Comparison of ENCODE assay signal across 1 cellular context in the genomic region with DNA sequence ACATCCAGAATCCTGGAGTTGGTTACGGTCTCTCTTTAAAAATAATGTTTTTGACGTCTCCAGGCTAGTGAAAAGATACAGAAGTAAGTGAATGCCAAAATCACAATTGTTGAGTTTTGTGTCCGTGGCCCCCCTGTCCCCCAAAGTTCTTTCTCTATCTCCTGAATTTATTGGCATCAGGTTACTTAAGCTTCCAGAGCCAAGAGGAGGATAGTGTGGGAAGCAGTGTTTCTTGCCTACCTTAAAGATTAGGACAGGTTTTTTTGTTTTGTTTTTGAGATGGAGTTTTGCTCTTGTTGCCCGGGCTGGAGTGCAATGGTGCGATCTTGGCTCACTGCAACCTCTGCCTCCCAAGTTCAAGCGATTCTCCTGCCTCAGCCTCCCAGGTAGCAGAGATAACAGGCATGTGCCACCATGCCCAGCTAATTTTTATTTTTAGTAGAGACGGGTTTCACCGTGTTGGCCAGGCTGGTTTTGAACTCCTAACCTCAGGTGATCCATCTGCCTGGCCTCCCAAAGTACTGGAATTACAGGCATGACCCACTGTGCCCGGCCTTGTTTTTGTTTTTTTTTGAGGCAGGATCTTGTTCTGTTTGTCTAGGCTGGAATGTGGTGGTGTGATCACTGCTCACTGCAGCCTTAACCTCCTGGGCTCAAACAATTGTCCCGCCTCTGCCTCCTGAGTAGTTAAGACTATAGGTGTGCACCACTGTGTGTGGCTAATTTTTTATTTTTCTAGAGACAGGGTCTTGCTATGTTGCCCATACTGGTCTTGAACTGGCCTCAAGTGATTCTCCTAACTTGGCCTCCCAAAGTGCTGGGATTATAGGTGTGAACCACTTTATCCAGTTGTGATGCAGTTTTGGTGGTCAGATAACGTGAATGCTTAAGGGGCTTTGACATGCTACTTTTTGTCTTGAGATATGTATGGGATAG.
TF ChIP-seq lines count a peak whose summit lies in the region.

No MANE protein-coding gene starts in this region.

TF ChIP-seq in HepG2, 621 proteins besides CTCF, POLR2A, EP300 and RAD21 (continued from another document and continues in another):
- TF ChIP-seq, protein P1, sequence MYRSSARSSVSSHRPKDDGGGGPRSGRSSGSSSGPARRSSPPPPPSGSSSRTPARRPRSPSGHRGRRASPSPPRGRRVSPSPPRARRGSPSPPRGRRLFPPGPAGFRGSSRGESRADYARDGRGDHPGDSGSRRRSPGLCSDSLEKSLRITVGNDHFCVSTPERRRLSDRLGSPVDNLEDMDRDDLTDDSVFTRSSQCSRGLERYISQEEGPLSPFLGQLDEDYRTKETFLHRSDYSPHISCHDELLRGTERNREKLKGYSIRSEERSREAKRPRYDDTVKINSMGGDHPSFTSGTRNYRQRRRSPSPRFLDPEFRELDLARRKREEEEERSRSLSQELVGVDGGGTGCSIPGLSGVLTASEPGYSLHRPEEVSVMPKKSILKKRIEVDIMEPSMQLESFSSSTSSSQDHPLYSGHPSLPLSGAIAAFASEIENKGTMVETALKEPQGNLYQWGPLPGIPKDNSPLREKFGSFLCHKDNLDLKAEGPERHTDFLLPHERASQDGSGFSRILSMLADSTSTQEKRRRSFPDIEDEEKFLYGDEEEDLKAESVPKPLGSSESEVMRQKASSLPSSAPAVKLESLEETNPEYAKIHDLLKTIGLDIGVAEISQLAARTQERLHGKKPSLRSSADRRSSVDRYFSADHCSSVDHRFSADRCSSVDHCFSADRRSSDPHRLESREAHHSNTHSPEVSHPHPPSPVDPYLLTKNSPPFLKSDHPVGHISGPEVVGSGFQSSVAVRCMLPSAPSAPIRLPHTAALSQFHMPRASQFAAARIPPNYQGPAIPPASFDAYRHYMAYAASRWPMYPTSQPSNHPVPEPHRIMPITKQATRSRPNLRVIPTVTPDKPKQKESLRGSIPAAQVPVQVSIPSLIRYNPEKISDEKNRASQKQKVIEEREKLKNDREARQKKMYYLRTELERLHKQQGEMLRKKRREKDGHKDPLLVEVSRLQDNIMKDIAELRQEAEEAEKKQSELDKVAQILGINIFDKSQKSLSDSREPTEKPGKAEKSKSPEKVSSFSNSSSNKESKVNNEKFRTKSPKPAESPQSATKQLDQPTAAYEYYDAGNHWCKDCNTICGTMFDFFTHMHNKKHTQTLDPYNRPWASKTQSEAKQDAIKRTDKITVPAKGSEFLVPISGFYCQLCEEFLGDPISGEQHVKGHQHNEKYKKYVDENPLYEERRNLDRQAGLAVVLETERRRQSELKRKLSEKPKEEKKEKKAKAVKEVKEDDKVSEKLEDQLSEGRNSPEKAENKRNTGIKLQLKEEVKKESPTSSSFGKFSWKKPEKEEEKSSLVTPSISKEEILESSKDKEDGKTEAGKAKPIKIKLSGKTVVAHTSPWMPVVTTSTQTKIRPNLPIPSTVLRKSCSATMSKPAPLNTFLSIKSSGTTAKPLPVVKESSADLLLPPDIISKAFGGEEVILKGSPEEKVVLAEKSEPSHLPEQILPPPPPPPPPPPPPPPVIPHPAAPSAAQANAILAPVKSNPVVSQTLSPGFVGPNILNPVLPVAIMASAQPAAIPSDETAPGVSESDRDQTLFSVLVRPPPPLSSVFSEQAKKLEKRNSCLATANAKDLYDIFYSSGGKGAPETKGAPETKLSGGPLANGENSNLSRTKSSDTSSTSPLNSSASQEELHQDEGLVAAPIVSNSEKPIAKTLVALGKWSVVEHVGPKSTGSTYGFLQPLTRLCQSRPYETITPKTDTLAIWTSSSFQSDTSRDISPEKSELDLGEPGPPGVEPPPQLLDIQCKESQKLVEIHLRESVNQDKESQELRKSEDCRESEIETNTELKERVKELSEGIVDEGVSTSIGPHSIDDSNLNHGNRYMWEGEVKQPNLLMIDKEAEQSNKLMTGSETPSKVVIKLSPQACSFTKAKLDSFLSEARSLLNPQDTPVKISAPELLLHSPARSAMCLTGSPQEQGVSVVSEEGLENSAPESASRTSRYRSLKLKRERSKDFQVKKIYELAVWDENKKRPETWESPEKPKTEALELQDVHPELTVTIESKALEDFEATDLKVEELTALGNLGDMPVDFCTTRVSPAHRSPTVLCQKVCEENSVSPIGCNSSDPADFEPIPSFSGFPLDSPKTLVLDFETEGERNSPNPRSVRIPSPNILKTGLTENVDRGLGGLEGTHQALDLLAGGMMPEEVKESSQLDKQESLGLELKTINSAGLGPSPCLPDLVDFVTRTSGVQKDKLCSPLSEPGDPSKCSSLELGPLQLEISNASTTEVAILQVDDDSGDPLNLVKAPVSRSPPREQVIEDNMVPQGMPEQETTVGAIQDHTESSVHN (CRISPR knock-in tag; IDR thresholded peaks at IDR 0.05), result peak; percentile 56; the same call in 1 of the 2 replicates
- TF ChIP-seq ZNF605 (CRISPR knock-in tag; IDR thresholded peaks at IDR 0.05) (peak; percentile 57; the same call in 1 of the 2 replicates), SMAD1 (CRISPR knock-in tag; IDR thresholded peaks at IDR 0.05; ENCODE audit: borderline replicate concordance, low read depth) (0 out of 2 replicates have a peak, but pooled peaks have one; percentile 41), MED1 (CRISPR knock-in tag; IDR thresholded peaks at IDR 0.05) (peak; percentile 53), ZNF556 (CRISPR knock-in tag; IDR thresholded peaks at IDR 0.05; ENCODE audit: borderline replicate concordance) (0 out of 2 replicates have a peak, but pooled peaks have one; percentile 36), FOSL1 (CRISPR knock-in tag; IDR thresholded peaks at IDR 0.05; ENCODE audit: borderline replicate concordance) (no peak), ZBTB38 (CRISPR knock-in tag; IDR thresholded peaks at IDR 0.05) (peak; percentile 68), ZNF138 (CRISPR knock-in tag; IDR thresholded peaks at IDR 0.05; ENCODE audit: low read depth) (0 out of 2 replicates have a peak, but pooled peaks have one; percentile 16), SOX13 (IDR thresholded peaks at IDR 0.05) (no peak), SOX13 (CRISPR knock-in tag; conservative IDR thresholded peaks at IDR 0.05 in 1 of 2, IDR thresholded peaks at IDR 0.05 in 1 of 2) (peak in 1 of 2 experiments; percentile 48; a peak in 1 of 4 replicates), ZXDC (CRISPR knock-in tag; IDR thresholded peaks at IDR 0.05) (no peak), MTA1 (CRISPR knock-in tag; IDR thresholded peaks at IDR 0.05; ENCODE audit: borderline replicate concordance) (0 out of 2 replicates have a peak, but pooled peaks have one; percentile 28), ZSCAN25 (CRISPR knock-in tag; IDR thresholded peaks at IDR 0.05) (no peak), ZNF788 (CRISPR knock-in tag; IDR thresholded peaks at IDR 0.05; ENCODE audit: borderline replicate concordance) (peak; percentile 20; the same call in 1 of the 2 replicates), MXI1 (IDR thresholded peaks at IDR 0.05; ENCODE audit: borderline replicate concordance, low read depth, low read length) (no peak), ZBTB3 (CRISPR knock-in tag; IDR thresholded peaks at IDR 0.05; ENCODE audit: borderline replicate concordance, low read depth) (0 out of 2 replicates have a peak, but pooled peaks have one; percentile 24), ZNF510 (CRISPR knock-in tag; IDR thresholded peaks at IDR 0.05; ENCODE audit: low read depth) (0 out of 2 replicates have a peak, but pooled peaks have one; percentile 42), SP5 (CRISPR knock-in tag; IDR thresholded peaks at IDR 0.05; ENCODE audit: borderline replicate concordance, low read depth) (0 out of 2 replicates have a peak, but pooled peaks have one; percentile 31), ZNF441 (CRISPR knock-in tag; IDR thresholded peaks at IDR 0.05; ENCODE audit: borderline replicate concordance) (0 out of 2 replicates have a peak, but pooled peaks have one; percentile 36)
- TF ChIP-seq, protein P2, sequence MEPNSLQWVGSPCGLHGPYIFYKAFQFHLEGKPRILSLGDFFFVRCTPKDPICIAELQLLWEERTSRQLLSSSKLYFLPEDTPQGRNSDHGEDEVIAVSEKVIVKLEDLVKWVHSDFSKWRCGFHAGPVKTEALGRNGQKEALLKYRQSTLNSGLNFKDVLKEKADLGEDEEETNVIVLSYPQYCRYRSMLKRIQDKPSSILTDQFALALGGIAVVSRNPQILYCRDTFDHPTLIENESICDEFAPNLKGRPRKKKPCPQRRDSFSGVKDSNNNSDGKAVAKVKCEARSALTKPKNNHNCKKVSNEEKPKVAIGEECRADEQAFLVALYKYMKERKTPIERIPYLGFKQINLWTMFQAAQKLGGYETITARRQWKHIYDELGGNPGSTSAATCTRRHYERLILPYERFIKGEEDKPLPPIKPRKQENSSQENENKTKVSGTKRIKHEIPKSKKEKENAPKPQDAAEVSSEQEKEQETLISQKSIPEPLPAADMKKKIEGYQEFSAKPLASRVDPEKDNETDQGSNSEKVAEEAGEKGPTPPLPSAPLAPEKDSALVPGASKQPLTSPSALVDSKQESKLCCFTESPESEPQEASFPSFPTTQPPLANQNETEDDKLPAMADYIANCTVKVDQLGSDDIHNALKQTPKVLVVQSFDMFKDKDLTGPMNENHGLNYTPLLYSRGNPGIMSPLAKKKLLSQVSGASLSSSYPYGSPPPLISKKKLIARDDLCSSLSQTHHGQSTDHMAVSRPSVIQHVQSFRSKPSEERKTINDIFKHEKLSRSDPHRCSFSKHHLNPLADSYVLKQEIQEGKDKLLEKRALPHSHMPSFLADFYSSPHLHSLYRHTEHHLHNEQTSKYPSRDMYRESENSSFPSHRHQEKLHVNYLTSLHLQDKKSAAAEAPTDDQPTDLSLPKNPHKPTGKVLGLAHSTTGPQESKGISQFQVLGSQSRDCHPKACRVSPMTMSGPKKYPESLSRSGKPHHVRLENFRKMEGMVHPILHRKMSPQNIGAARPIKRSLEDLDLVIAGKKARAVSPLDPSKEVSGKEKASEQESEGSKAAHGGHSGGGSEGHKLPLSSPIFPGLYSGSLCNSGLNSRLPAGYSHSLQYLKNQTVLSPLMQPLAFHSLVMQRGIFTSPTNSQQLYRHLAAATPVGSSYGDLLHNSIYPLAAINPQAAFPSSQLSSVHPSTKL (CRISPR knock-in tag; IDR thresholded peaks at IDR 0.05), result peak; percentile 18; the same call in 1 of the 2 replicates
- TF ChIP-seq, protein P3, sequence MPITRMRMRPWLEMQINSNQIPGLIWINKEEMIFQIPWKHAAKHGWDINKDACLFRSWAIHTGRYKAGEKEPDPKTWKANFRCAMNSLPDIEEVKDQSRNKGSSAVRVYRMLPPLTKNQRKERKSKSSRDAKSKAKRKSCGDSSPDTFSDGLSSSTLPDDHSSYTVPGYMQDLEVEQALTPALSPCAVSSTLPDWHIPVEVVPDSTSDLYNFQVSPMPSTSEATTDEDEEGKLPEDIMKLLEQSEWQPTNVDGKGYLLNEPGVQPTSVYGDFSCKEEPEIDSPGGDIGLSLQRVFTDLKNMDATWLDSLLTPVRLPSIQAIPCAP (CRISPR knock-in tag; IDR thresholded peaks at IDR 0.05; ENCODE audit: low read depth), result no peak
- TF ChIP-seq, protein P4, sequence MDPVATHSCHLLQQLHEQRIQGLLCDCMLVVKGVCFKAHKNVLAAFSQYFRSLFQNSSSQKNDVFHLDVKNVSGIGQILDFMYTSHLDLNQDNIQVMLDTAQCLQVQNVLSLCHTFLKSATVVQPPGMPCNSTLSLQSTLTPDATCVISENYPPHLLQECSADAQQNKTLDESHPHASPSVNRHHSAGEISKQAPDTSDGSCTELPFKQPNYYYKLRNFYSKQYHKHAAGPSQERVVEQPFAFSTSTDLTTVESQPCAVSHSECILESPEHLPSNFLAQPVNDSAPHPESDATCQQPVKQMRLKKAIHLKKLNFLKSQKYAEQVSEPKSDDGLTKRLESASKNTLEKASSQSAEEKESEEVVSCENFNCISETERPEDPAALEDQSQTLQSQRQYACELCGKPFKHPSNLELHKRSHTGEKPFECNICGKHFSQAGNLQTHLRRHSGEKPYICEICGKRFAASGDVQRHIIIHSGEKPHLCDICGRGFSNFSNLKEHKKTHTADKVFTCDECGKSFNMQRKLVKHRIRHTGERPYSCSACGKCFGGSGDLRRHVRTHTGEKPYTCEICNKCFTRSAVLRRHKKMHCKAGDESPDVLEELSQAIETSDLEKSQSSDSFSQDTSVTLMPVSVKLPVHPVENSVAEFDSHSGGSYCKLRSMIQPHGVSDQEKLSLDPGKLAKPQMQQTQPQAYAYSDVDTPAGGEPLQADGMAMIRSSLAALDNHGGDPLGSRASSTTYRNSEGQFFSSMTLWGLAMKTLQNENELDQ (CRISPR knock-in tag; IDR thresholded peaks at IDR 0.05; ENCODE audit: borderline replicate concordance), result no peak
- TF ChIP-seq, protein P5, sequence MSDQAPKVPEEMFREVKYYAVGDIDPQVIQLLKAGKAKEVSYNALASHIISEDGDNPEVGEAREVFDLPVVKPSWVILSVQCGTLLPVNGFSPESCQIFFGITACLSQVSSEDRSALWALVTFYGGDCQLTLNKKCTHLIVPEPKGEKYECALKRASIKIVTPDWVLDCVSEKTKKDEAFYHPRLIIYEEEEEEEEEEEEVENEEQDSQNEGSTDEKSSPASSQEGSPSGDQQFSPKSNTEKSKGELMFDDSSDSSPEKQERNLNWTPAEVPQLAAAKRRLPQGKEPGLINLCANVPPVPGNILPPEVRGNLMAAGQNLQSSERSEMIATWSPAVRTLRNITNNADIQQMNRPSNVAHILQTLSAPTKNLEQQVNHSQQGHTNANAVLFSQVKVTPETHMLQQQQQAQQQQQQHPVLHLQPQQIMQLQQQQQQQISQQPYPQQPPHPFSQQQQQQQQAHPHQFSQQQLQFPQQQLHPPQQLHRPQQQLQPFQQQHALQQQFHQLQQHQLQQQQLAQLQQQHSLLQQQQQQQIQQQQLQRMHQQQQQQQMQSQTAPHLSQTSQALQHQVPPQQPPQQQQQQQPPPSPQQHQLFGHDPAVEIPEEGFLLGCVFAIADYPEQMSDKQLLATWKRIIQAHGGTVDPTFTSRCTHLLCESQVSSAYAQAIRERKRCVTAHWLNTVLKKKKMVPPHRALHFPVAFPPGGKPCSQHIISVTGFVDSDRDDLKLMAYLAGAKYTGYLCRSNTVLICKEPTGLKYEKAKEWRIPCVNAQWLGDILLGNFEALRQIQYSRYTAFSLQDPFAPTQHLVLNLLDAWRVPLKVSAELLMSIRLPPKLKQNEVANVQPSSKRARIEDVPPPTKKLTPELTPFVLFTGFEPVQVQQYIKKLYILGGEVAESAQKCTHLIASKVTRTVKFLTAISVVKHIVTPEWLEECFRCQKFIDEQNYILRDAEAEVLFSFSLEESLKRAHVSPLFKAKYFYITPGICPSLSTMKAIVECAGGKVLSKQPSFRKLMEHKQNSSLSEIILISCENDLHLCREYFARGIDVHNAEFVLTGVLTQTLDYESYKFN (CRISPR knock-in tag; conservative IDR thresholded peaks at IDR 0.05), result peak; percentile 38; the same call in 1 of the 2 replicates
